2 cellular contexts compared by ENCODE assay signal in the genomic region with DNA sequence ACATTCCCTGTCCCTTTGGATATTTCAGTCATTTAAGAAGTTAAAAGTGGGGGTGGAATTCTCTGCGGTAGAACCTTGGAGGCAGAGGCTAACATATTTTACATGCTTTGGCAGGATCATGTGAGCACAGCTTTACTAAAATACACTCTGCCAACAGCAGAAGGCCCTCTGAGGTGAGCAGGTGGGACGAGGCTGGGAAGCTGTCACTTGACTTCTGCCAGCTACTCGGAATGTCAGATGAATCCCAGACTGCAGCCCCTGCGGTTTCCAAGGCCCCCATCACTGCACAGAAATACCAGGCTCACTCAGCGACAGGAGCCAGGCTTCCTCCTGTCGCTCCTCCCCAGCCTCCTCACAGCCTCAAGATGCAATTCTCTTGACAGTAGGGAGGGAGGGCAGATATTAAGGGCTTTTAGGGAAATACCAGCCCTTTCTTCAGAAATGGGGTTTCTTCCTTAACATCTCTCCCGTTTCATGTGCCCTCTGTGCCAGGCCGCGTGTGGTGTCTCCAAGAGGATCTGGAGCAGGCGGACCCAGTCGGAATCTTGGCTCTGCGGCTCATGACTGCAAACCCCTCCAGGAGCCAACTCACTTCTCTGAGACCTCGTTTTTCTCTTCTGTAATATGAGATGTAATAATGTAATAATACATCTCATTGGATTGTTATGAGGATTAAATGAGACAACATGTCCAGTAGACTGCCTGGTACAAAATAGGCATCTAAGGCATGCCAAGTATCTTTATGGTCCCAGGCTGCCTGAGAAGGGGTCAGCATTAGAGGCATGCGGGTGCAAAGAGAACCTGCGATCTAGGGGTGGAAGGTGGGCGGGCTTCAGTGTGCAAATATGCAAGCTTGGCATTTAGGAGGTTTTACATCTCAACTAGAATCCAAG.
A peak's percentile ranks its signal among the peaks of the same experiment; 100 is the strongest.
TF ChIP-seq lines count a peak whose summit lies in the region.

No MANE protein-coding gene starts in this region.

TF ChIP-seq in A549, 52 proteins besides CTCF, POLR2A, EP300 and RAD21:
- no peak for TF ChIP-seq ZSCAN20 (CRISPR knock-in tag; IDR thresholded peaks at IDR 0.05)
- TF ChIP-seq CHD4 (IDR thresholded peaks at IDR 0.05; ENCODE audit: borderline replicate concordance): no peak
- no peak for TF ChIP-seq JUNB (IDR thresholded peaks at IDR 0.05)
- TF ChIP-seq ZC3H11A (IDR thresholded peaks at IDR 0.05): no peak
- no peak for TF ChIP-seq ZNF302 (CRISPR knock-in tag; IDR thresholded peaks at IDR 0.05)
- TF ChIP-seq MAFK (IDR thresholded peaks at IDR 0.05; ENCODE audit: partially characterized antibody): peak; percentile 23
TF ChIP-seq in A549: peak in this region for 1.

TF ChIP-seq in IMR-90, 13 proteins besides CTCF, POLR2A, EP300 and RAD21:
- TF ChIP-seq MAFK (IDR thresholded peaks at IDR 0.05; ENCODE audit: low read depth, low read length) (0 out of 2 replicates have a peak, but pooled peaks have one; percentile 12), NFE2L2 (IDR thresholded peaks at IDR 0.05; ENCODE audit: low read depth, low read length) (no peak)
